In genomic region chr5:174419523-174420132, GRCh38 we compare ENCODE assay signal across 8 cellular contexts.
DNase-seq lines count a peak whose midpoint lies in the region; ATAC-seq, FAIRE-seq and TF ChIP-seq lines count a peak whose summit lies in the region.

No MANE protein-coding gene starts in this region.

- TF ChIP-seq EP300 in transverse colon (IDR thresholded peaks at IDR 0.05; ENCODE audit: low read depth) = no peak

- intact Hi-C loops in head of caudate nucleus (cut with DNase I) (loop anchor here (1.0 to 10.0 kb wide), 4 partner anchors 85 to 515 kb away; no protein-coding TSS in a partner anchor), pancreas (cut with DNase I) (loop anchor here in 2 of 3 donors (2.0 to 10.0 kb wide), 4 partner anchors 315 to 515 kb away; no protein-coding TSS in a partner anchor), transverse colon (cut with DNase I; ENCODE audit: low total_unique reads) (loop anchor here (10.0 kb wide), 1 partner anchor 515 kb away; no protein-coding TSS in a partner anchor)

- 11 to 12% methylated on average over 18 of the region's 18 CpGs for WGBS in pancreas, 2 donors
- 18 to 26% methylated on average over 13 to 18 of the region's 18 CpGs for WGBS in transverse colon (ENCODE audit: low coverage in 1 of 2), 2 donors

- H3K36me3 Mint-ChIP-seq in activated naive CD4-positive, alpha-beta T cell treated with anti-CD3 and anti-CD28 coated beads, Interleukin-2, amount 50 U/mL, for 72 hours = no peaks in the 10 kb centered on the region

- H3K4me3 ChIP-seq in pancreas = no peak overlapping the region
- no peak overlapping the region for H3K4me3 ChIP-seq in transverse colon

- H3K27me3 ChIP-seq in pancreas (peaks cover 0 to 6% (median 0%) of the 10 kb centered on the region in 4 donors), transverse colon (peaks cover 22% of the 10 kb centered on the region)

- H3K9me3 ChIP-seq in pancreas = no peaks in the 10 kb centered on the region
- no peaks in the 10 kb centered on the region for H3K9me3 ChIP-seq in transverse colon

- no peaks in the 10 kb centered on the region for H3K9me3 Mint-ChIP-seq in activated naive CD4-positive, alpha-beta T cell treated with anti-CD3 and anti-CD28 coated beads, Interleukin-2, amount 50 U/mL, for 72 hours

- DNase-seq in DMS 273 treated with DMSO at 0.1 percent for 48 hours (lab: John Stamatoyannopoulos, UW) = peak; percentile 34
- peak; percentile 85 for DNase-seq in M059J (ENCODE audit: low read depth)
- peak; percentile 82 for DNase-seq in SKM-1 treated with dmso at 0.1 percent for 144 hours (lab: John Stamatoyannopoulos, UW; ENCODE audit: unreplicated experiment)
- DNase-seq in activated naive CD4-positive, alpha-beta T cell treated with anti-CD3 and anti-CD28 coated beads, Interleukin-2, amount 50 U/mL, for 72 hours (ENCODE audit: low spot score in 2 of 2) = peak; percentile 67 to 84
- peak; percentile 85 to 98 (median 95) for DNase-seq in head of caudate nucleus
- peak; percentile 76 to 97 (median 89) for DNase-seq in pancreas
- peak; percentile 87 for DNase-seq in transverse colon

- ATAC-seq in GM21737 (IDR thresholded peaks at IDR 0.05; ENCODE audit: unreplicated experiment) = peak; percentile 64
- ATAC-seq in activated naive CD4-positive, alpha-beta T cell treated with anti-CD3 and anti-CD28 coated beads, Interleukin-2, amount 50 U/mL, for 72 hours = peak; percentile 74 to 91
- peak; percentile 90 to 99 (median 98) for ATAC-seq in pancreas

- H3K27ac ChIP-seq in pancreas (no peak overlapping the region), transverse colon (no peak overlapping the region)

- no peak for TF ChIP-seq POLR2A in transverse colon (IDR thresholded peaks at IDR 0.05)

- no peak for FAIRE-seq in pancreas (lab: Jason Lieb, UNC)

- H3K36me3 ChIP-seq in pancreas (no peaks in the 10 kb centered on the region), transverse colon (no peaks in the 10 kb centered on the region)

- no peaks in the 10 kb centered on the region for H3K4me1 ChIP-seq in pancreas
- peaks cover 0 to 7% (median 3%) of the 10 kb centered on the region in 4 donors for H3K4me1 ChIP-seq in transverse colon

- peak; percentile 77 to 90 (median 84) for TF ChIP-seq CTCF in pancreas (IDR thresholded peaks at IDR 0.05)
- TF ChIP-seq CTCF in transverse colon (IDR thresholded peaks at IDR 0.05) = peak; percentile 77 to 86 (median 81)

- no peak overlapping the region for H3K27ac Mint-ChIP-seq in activated naive CD4-positive, alpha-beta T cell treated with anti-CD3 and anti-CD28 coated beads, Interleukin-2, amount 50 U/mL, for 72 hours

- in situ Hi-C loops in transverse colon (cut with MboI; ENCODE audit: low pct_ligation_motif_present in 1 of 4, low pct_unique_long_range_greater_than_20kb in 1 of 4, low sequenced_read_pairs in 3 of 4) = loop anchor here (5.0 to 25.0 kb wide), 6 partner anchors 315 to 518 kb away; no protein-coding TSS in a partner anchor

Comparison
In these comparisons a context has a peak if more than half of its experiments do, and no peak if none do; other contexts are left out.
1. DNase-seq: peak in every context shown above with its lines; median percentile 95 in head of caudate nucleus; 89 in pancreas; 87 in transverse colon; 85 in M059J; 82 in SKM-1 treated with dmso at 0.1 percent for 144 hours; 76 in activated naive CD4-positive, alpha-beta T cell treated with anti-CD3 and anti-CD28 coated beads, Interleukin-2, amount 50 U/mL, for 72 hours; 34 in DMS 273 treated with DMSO at 0.1 percent for 48 hours.